12 cellular contexts compared by ENCODE assay signal in genomic region chr1:169594391-169594790, GRCh38. TPM values are rescaled to one million over a fixed set of nuclear protein-coding genes. Genes with fewer than 3 reads are reported as not detected.
DNase-seq lines count a peak whose midpoint lies in the region; ATAC-seq and TF ChIP-seq lines count a peak whose summit lies in the region.
"Had no signal": no experiment of that assay in that cellular context is flagged by ENCODE, and none has a peak within 500 bp of the region (broad histone marks: within the 10 kb centered on the region; RNA-seq: fewer than 3 reads in every experiment).

No MANE protein-coding gene starts in this region.

- in situ Hi-C loops in GM13977 (cut with MboI; ENCODE audit: low pct_unique_long_range_greater_than_20kb, low sequenced_read_pairs, unreplicated experiment), result loop anchor here (25.0 kb wide), 1 partner anchor 218 kb away; no protein-coding TSS in a partner anchor

- no peaks in the 10 kb centered on the region for H3K4me1 ChIP-seq in testis

- no peaks in the 10 kb centered on the region for H3K36me3 Mint-ChIP-seq in activated naive CD4-positive, alpha-beta T cell treated with anti-CD3 and anti-CD28 coated beads, Interleukin-2, amount 50 U/mL, for 72 hours
- H3K36me3 Mint-ChIP-seq in type B pancreatic cell, result no peaks in the 10 kb centered on the region
- H3K36me3 Mint-ChIP-seq: CD4-positive, alpha-beta memory T cell; naive B cell had no signal

- H3K9me3 Mint-ChIP-seq in activated naive CD4-positive, alpha-beta T cell treated with anti-CD3 and anti-CD28 coated beads, Interleukin-2, amount 50 U/mL, for 72 hours, result peaks cover 4 to 8% of the 10 kb centered on the region in 2 donors
- no peaks in the 10 kb centered on the region for H3K9me3 Mint-ChIP-seq in type B pancreatic cell
- H3K9me3 Mint-ChIP-seq: GM23338, naive B cell had no signal

- H3K9me3 ChIP-seq in testis, result no peaks in the 10 kb centered on the region

- 62 to 69% methylated on average over 3 of the region's 3 CpGs for WGBS in testis, 2 donors

- peak overlapping the region; percentile 69 to 73 for H3K27ac Mint-ChIP-seq in activated naive CD4-positive, alpha-beta T cell treated with anti-CD3 and anti-CD28 coated beads, Interleukin-2, amount 50 U/mL, for 72 hours
- no peak overlapping the region for H3K27ac Mint-ChIP-seq in type B pancreatic cell
- H3K27ac Mint-ChIP-seq: CD4-positive, alpha-beta memory T cell; GM23338; naive B cell had no signal

- peak; percentile 59 for ATAC-seq in GM19351 (IDR thresholded peaks at IDR 0.05; ENCODE audit: unreplicated experiment)
- ATAC-seq in HG03064 (IDR thresholded peaks at IDR 0.05; ENCODE audit: low read depth, unreplicated experiment), result peak; percentile 71
- peak; percentile 96 for ATAC-seq in activated naive CD4-positive, alpha-beta T cell treated with anti-CD3 and anti-CD28 coated beads, Interleukin-2, amount 50 U/mL, for 72 hours
- ATAC-seq in HG02840 (IDR thresholded peaks at IDR 0.05; ENCODE audit: low FRiP score, unreplicated experiment), result no peak
- ATAC-seq: GM23338 had no signal

- H3K27me3 ChIP-seq in testis, result no peaks in the 10 kb centered on the region

- no peaks in the 10 kb centered on the region for H3K36me3 ChIP-seq in testis (ENCODE audit: low read depth, missing control alignments)

- intact Hi-C loops in testis (cut with DNase I; ENCODE audit: low total_unique reads), result no loop called here

- no peak overlapping the region for H3K4me3 ChIP-seq in testis
- H3K4me3 ChIP-seq: GM23338 had no signal

- H3K4me3 Mint-ChIP-seq in type B pancreatic cell, result no peak overlapping the region
- H3K4me3 Mint-ChIP-seq: CD4-positive, alpha-beta memory T cell; GM23338; naive B cell had no signal

- H3K27ac ChIP-seq in testis, result no peak overlapping the region

- TF ChIP-seq POLR2A in testis (IDR thresholded peaks at IDR 0.05), result no peak

- DNase-seq in GM13977 (ENCODE audit: low spot score) (peak; percentile 38), type B pancreatic cell (ENCODE audit: extremely low spot score, unreplicated experiment) (no peak), COLO829 (ENCODE audit: low spot score) (no peak), testis (no peak)
- peak; percentile 37 to 64 for DNase-seq in activated naive CD4-positive, alpha-beta T cell treated with anti-CD3 and anti-CD28 coated beads, Interleukin-2, amount 50 U/mL, for 72 hours (ENCODE audit: low spot score in 2 of 2)
- DNase-seq: CD4-positive, alpha-beta memory T cell; kidney glomerular epithelial cell; naive B cell had no signal

- no peaks in the 10 kb centered on the region for H3K4me1 Mint-ChIP-seq in type B pancreatic cell (ENCODE audit: unreplicated experiment)
- H3K4me1 Mint-ChIP-seq: GM23338 had no signal

- TF ChIP-seq CTCF in GM13977 (IDR thresholded peaks at IDR 0.05; ENCODE audit: extremely low read depth, insufficient read depth, missing control alignments), result no peak
- TF ChIP-seq CTCF in type B pancreatic cell (conservative IDR thresholded peaks at IDR 0.05), result no peak
- TF ChIP-seq CTCF in testis (IDR thresholded peaks at IDR 0.05), result no peak

- H3K27me3 Mint-ChIP-seq in type B pancreatic cell, result peaks cover 31% of the 10 kb centered on the region
- H3K27me3 Mint-ChIP-seq: CD4-positive, alpha-beta memory T cell had no signal

RNA-seq across cellular contexts. Expression of gene F5, which starts 8.1 kb away (rescaled TPM):
- 10 to 100 TPM; 90.3 to 93.5 TPM for total RNA-seq in activated naive CD4-positive, alpha-beta T cell treated with anti-CD3 and anti-CD28 coated beads, Interleukin-2, amount 50 U/mL, for 72 hours
- total RNA-seq in type B pancreatic cell (ENCODE audit: low replicate concordance) (5.5 and 6.0 TPM in 2 replicates), testis (1 to 10 TPM in 1 of 2 donors, under 1 TPM in 1; 0.63 to 2.0 TPM)
- 5.2 TPM for polyA plus RNA-seq in testis (ENCODE audit: insufficient read depth, low read depth, low replicate concordance)
- total RNA-seq: GM23338 had no signal

RNA-seq across cellular contexts. Expression of gene SELP, which starts 35.5 kb away (rescaled TPM):
- 1 to 10 TPM; 1.5 to 2.0 TPM for total RNA-seq in activated naive CD4-positive, alpha-beta T cell treated with anti-CD3 and anti-CD28 coated beads, Interleukin-2, amount 50 U/mL, for 72 hours
- total RNA-seq in type B pancreatic cell (ENCODE audit: low replicate concordance), result 0.31 TPM in 1 of 2 replicates, not detected in the other
- total RNA-seq in testis, result 1 to 10 TPM; 1.7 to 3.1 TPM
- polyA plus RNA-seq in testis (ENCODE audit: insufficient read depth, low read depth, low replicate concordance), result 6.4 TPM
- total RNA-seq: GM23338 had no signal
- polyA plus RNA-seq: GM23338 had no signal

Comparison
In these comparisons a context has a peak if more than half of its experiments do, and no peak if none do; other contexts are left out.
1. DNase-seq: peak in GM13977 (single experiment) and activated naive CD4-positive, alpha-beta T cell treated with anti-CD3 and anti-CD28 coated beads, Interleukin-2, amount 50 U/mL, for 72 hours (2 of 2); none in type B pancreatic cell (single experiment), COLO829 (single experiment) and testis (single experiment).
2. RNA of gene F5, which starts 8.1 kb away (total RNA-seq): 90.3 to 93.5 TPM in activated naive CD4-positive, alpha-beta T cell treated with anti-CD3 and anti-CD28 coated beads, Interleukin-2, amount 50 U/mL, for 72 hours; 5.5 to 6.0 TPM in type B pancreatic cell and 0.63 to 2.0 TPM in testis; every median in the first group is over 10 times any median in the second.